Comparison of ENCODE assay signal across 8 cellular contexts in the genomic region with DNA sequence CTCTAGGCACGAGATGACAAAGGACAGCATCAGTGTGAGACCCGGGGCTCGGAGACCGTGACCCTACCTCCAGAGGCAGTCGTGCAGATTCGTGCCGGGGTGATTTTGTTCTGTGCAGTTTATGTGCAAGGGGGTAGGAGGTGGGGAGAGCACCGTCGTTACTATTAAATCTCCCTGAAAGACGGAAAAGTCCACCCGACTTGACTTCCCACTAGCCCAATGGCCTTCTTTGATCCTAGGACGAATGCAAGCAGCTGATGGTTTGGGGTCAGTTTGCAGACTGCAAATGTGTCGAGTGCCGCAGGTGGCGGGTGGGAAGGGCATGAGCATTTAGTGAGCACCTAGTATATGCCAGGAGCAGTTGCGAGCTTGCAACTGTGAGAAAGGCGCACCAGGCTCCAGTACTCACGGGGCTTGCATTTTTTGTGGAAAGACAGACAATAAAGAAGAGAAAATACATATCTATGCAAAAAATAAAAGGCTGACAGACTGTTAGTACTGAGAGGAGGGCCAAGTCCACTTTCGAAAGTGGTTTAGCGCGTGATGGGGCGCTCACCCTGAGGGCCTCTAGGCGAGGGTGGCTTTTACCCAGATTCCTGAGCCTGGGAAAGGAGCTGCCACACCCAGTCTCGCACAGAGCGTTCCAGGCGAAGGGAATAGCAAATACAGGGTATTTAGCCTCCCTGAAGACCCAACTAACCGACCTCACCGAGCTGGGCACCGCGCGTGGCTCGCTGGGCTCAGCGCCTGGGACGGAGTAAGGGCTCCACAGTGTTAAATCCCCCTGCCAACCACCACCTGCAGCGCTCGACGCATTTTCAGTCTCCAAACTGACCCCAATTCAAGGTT.
DNase-seq lines count a peak whose midpoint lies in the region; ATAC-seq lines count a peak whose summit lies in the region.

No MANE protein-coding gene starts in this region.

- H3K4me1 ChIP-seq in iPS-18a (ENCODE audit: control insufficient read depth, low read depth, low read length): peaks cover 29% of the 10 kb centered on the region

- peak; percentile 57 for DNase-seq in NCI-H69 (lab: John Stamatoyannopoulos, UW)
- peak; percentile 44 for DNase-seq in amniotic epithelial cell (ENCODE audit: low read depth)
- no peak for DNase-seq in NCI-H2227 (lab: John Stamatoyannopoulos, UW; ENCODE audit: unreplicated experiment)
- DNase-seq in SW 1271 (lab: John Stamatoyannopoulos, UW): no peak

- H3K27me3 ChIP-seq in iPS-18a (ENCODE audit: control insufficient read depth, insufficient read depth, low read length): peaks cover 45% of the 10 kb centered on the region

- H3K36me3 ChIP-seq in iPS-18a (ENCODE audit: control insufficient read depth, low read depth, low read length): no peaks in the 10 kb centered on the region

- no peak overlapping the region for H3K27ac ChIP-seq in iPS-18a (ENCODE audit: low read length)
- peak overlapping the region; percentile 59 to 95 (median 89) for H3K27ac ChIP-seq in skin epidermis

- ATAC-seq in GM18502 (IDR thresholded peaks at IDR 0.05; ENCODE audit: poor library complexity, unreplicated experiment) (peak; percentile 13), HG02610 (IDR thresholded peaks at IDR 0.05; ENCODE audit: unreplicated experiment) (peak; percentile 3)

- peak overlapping the region; percentile 2 for H3K9ac ChIP-seq in iPS-18a (ENCODE audit: low read length)

- no peaks in the 10 kb centered on the region for H3K9me3 ChIP-seq in iPS-18a (ENCODE audit: control insufficient read depth, low read depth, low read length)

- H3K4me3 ChIP-seq in iPS-18a (ENCODE audit: low read length) (peak overlapping the region; percentile 72), skin epidermis (peak overlapping the region; percentile 59 to 96 (median 83))

Comparison
In these comparisons a context has a peak if more than half of its experiments do, and no peak if none do; other contexts are left out.
1. DNase-seq: peak in NCI-H69 (single experiment) and amniotic epithelial cell (single experiment); none in NCI-H2227 (single experiment) and SW 1271 (0 of 2).